Comparison of ENCODE assay signal across 8 cellular contexts in the genomic region with DNA sequence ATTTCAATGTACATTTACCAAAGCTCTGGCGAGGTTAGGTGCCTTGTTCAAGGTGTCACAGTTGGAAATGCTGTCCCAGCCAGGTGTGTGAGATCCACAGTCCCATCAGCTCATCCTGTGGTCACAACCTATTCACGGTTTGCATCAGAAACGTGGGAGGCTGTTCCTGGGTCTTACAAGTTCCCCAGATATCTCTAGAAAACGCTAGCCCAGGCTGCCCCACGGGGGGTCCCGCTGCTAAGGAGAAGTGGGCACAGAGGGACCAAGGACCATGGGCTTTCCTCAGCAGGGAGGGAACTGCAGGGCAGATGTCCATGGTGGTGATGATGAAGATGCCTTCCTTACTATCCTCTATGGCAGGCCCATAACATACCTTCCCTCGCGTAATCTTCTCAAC. TPM values are rescaled to one million over a fixed set of nuclear protein-coding genes. Genes with fewer than 3 reads are reported as not detected.
DNase-seq lines count a peak whose midpoint lies in the region; ATAC-seq and TF ChIP-seq lines count a peak whose summit lies in the region.

No MANE protein-coding gene starts in this region.

- H3K27me3 ChIP-seq in adipocyte (replicated peaks; ENCODE audit: control insufficient read depth, insufficient read depth, low read length) (no peaks in the 10 kb centered on the region), kidney epithelial cell (ENCODE audit: control insufficient read depth, insufficient read depth, low read length) (no peaks in the 10 kb centered on the region)

- H3K36me3 ChIP-seq in adipocyte (ENCODE audit: control insufficient read depth, insufficient read depth, low read length, severe bottlenecking) (peaks cover 8% of the 10 kb centered on the region), kidney epithelial cell (ENCODE audit: control insufficient read depth, insufficient read depth, low read length) (no peaks in the 10 kb centered on the region)

- H3K4me1 ChIP-seq in adipocyte (ENCODE audit: control insufficient read depth, insufficient read depth, low read length) = peaks cover 8% of the 10 kb centered on the region

- H3K4me3 ChIP-seq in GM12865 (ENCODE audit: low read depth, low read length) (peak overlapping the region; percentile 49), adipocyte (ENCODE audit: low read length) (peak overlapping the region; percentile 88), kidney epithelial cell (ENCODE audit: low read depth, low read length) (peak overlapping the region; percentile 85)

- peak overlapping the region; percentile 86 for H3K9ac ChIP-seq in adipocyte (ENCODE audit: low read length)

- H3K9me3 ChIP-seq in adipocyte (ENCODE audit: control insufficient read depth, low read length) = no peaks in the 10 kb centered on the region

- ATAC-seq in HG03196 (IDR thresholded peaks at IDR 0.05; ENCODE audit: unreplicated experiment) (peak; percentile 1), GM21367 (IDR thresholded peaks at IDR 0.05; ENCODE audit: unreplicated experiment) (no peak)

- no peak for TF ChIP-seq CTCF in GM12865 (IDR thresholded peaks at IDR 0.05; ENCODE audit: insufficient read depth, low read depth, low read length, missing control alignments)
- no peak for TF ChIP-seq CTCF in kidney epithelial cell (IDR thresholded peaks at IDR 0.05; ENCODE audit: insufficient read depth, low read length, poor library complexity, severe bottlenecking)

- H3K27ac ChIP-seq in substantia nigra (ENCODE audit: low read depth, low read length, poor library complexity, severe bottlenecking) = peak overlapping the region; percentile 87

- peak; percentile 20 for DNase-seq in GM12865 (ENCODE audit: low read depth)
- no peak for DNase-seq in adipocyte (ENCODE audit: low read depth)
- no peak for DNase-seq in kidney epithelial cell (ENCODE audit: low read depth)
- DNase-seq in substantia nigra (lab: John Stamatoyannopoulos, UW) = peak in 4 of 49 donors; percentile 35 to 49 (median 48)
- DNase-seq in iPS-NIHi7 (ENCODE audit: extremely low spot score) = no peak
- no peak for DNase-seq in HCEC 1CT

RNA-seq across cellular contexts. Expression of a gene that starts 0.7 kb away (rescaled TPM):
- 52.9 and 58.3 TPM in 2 replicates for total RNA-seq in kidney epithelial cell

RNA-seq across cellular contexts. Expression of a gene that starts 35.8 kb away (rescaled TPM):
- total RNA-seq in kidney epithelial cell = 260 and 320 TPM in 2 replicates
